In genomic region chr2:168912466-168913170, GRCh38 we compare ENCODE assay signal across 10 cellular contexts. TPM values are rescaled to one million over a fixed set of nuclear protein-coding genes. Genes with fewer than 3 reads are reported as not detected.
DNase-seq lines count a peak whose midpoint lies in the region; ATAC-seq, FAIRE-seq and TF ChIP-seq lines count a peak whose summit lies in the region.
"Had no signal": no experiment of that assay in that cellular context is flagged by ENCODE, and none has a peak within 500 bp of the region (broad histone marks: within the 10 kb centered on the region; RNA-seq: fewer than 3 reads in every experiment).

No MANE protein-coding gene starts in this region.

- no peaks in the 10 kb centered on the region for H3K27me3 ChIP-seq in right atrium auricular region
- H3K27me3 ChIP-seq in astrocyte (ENCODE audit: insufficient read depth, low read length), result peaks cover 5% of the 10 kb centered on the region
- peaks cover 21% of the 10 kb centered on the region for H3K27me3 ChIP-seq in keratinocyte (ENCODE audit: control insufficient read depth, extremely low read depth, insufficient read depth, low read length)
- no peaks in the 10 kb centered on the region for H3K27me3 ChIP-seq in thoracic aorta (replicated peaks; ENCODE audit: insufficient read depth)
- no peaks in the 10 kb centered on the region for H3K27me3 ChIP-seq in tibial artery

- H3K9me3 ChIP-seq in right atrium auricular region (peaks cover 0 to 5% of the 10 kb centered on the region in 2 donors), astrocyte (ENCODE audit: insufficient read depth, low read depth, low read length) (no peaks in the 10 kb centered on the region), keratinocyte (ENCODE audit: control insufficient read depth, low read depth, low read length) (no peaks in the 10 kb centered on the region), thoracic aorta (no peaks in the 10 kb centered on the region), tibial artery (peaks cover 0 to 5% (median 0%) of the 10 kb centered on the region in 3 donors)

- dilution Hi-C loops in keratinocyte (cut with MboI; ENCODE audit: extremely low pct_ligation_motif_present, low sequenced_read_pairs), result no loop called here

- H3K9me1 ChIP-seq in keratinocyte (ENCODE audit: control insufficient read depth, extremely low read depth, insufficient read depth, low read length), result no peaks in the 10 kb centered on the region

- H3K36me3 ChIP-seq in right atrium auricular region (no peaks in the 10 kb centered on the region), astrocyte (ENCODE audit: insufficient read depth, low read length) (no peaks in the 10 kb centered on the region), keratinocyte (ENCODE audit: control insufficient read depth in 2 of 2, extremely low read depth in 1 of 2, insufficient read depth in 2 of 2, low read length in 2 of 2) (no peaks in the 10 kb centered on the region), thoracic aorta (no peaks in the 10 kb centered on the region), tibial artery (no peaks in the 10 kb centered on the region)

- FAIRE-seq in astrocyte (lab: Jason Lieb, UNC) (no peak), keratinocyte (lab: Jason Lieb, UNC) (no peak)

- H3K27ac ChIP-seq in right atrium auricular region, result no peak overlapping the region
- H3K27ac ChIP-seq in astrocyte (ENCODE audit: low read depth, low read length), result no peak overlapping the region
- H3K27ac ChIP-seq in keratinocyte (ENCODE audit: control insufficient read depth, insufficient read depth, low read length), result no peak overlapping the region
- H3K27ac ChIP-seq in thoracic aorta, result no peak overlapping the region
- no peak overlapping the region for H3K27ac ChIP-seq in tibial artery

- peak; percentile 67 for DNase-seq in Right ventricle myocardium inferior (ENCODE audit: missing footprints)
- no peak for DNase-seq in right atrium auricular region (ENCODE audit: low spot score)
- DNase-seq in astrocyte (ENCODE audit: low read depth), result peak; percentile 23
- DNase-seq in keratinocyte (ENCODE audit: low read depth, low spot score), result no peak
- no peak for DNase-seq in thoracic aorta (ENCODE audit: low spot score)
- DNase-seq in tibial artery, result no peak
- no peak for DNase-seq in D341Med (ENCODE audit: low spot score)

- no peaks in the 10 kb centered on the region for H3K4me1 ChIP-seq in right atrium auricular region
- no peaks in the 10 kb centered on the region for H3K4me1 ChIP-seq in astrocyte (ENCODE audit: insufficient read depth, low read length)
- no peaks in the 10 kb centered on the region for H3K4me1 ChIP-seq in keratinocyte (ENCODE audit: control insufficient read depth, extremely low read depth, insufficient read depth, low read length)
- peaks cover 0 to 5% of the 10 kb centered on the region in 2 donors for H3K4me1 ChIP-seq in thoracic aorta (ENCODE audit: control insufficient read depth in 1 of 2, low read depth in 2 of 2)
- peaks cover 0 to 3% (median 0%) of the 10 kb centered on the region in 4 donors for H3K4me1 ChIP-seq in tibial artery

- H3K9me3 Mint-ChIP-seq in astrocyte (ENCODE audit: unreplicated experiment), result peaks cover 5% of the 10 kb centered on the region
- H3K9me3 Mint-ChIP-seq in stimulated activated memory B cell treated with anti-CD40 and anti-IgM and Interleukin-4, amounts not matched to agents 10 μg/mL and 1 μg/mL and 100 μg/mL, for 72 hours, result no peaks in the 10 kb centered on the region
- H3K9me3 Mint-ChIP-seq: T-helper 1 cell treated with Interleukin-12 subunit alpha and Interleukin-12 subunit beta and Interleukin-4 antibody, amounts not matched to agents 30 μg/mL and 1 μg/mL, for 36 hours had no signal

- H3K9ac ChIP-seq in astrocyte (ENCODE audit: low read length) (peak overlapping the region; percentile 19), keratinocyte (ENCODE audit: control insufficient read depth, extremely low read depth, insufficient read depth, low read length) (no peak overlapping the region)

- H3K27me3 Mint-ChIP-seq in astrocyte (ENCODE audit: low read depth, unreplicated experiment), result peaks cover 11% of the 10 kb centered on the region
- H3K27me3 Mint-ChIP-seq in stimulated activated memory B cell treated with anti-CD40 and anti-IgM and Interleukin-4, amounts not matched to agents 10 μg/mL and 1 μg/mL and 100 μg/mL, for 72 hours, result peaks cover 25% of the 10 kb centered on the region

- TF ChIP-seq CTCF in right atrium auricular region (IDR thresholded peaks at IDR 0.05) (no peak), astrocyte (IDR thresholded peaks at IDR 0.05; ENCODE audit: insufficient read depth, low read depth, low read length) (no peak), keratinocyte (optimal IDR thresholded peaks at IDR 0.05 in 1 of 3, IDR thresholded peaks at IDR 0.05 in 1 of 3, conservative IDR thresholded peaks at IDR 0.05 in 1 of 3; ENCODE audit: extremely low read depth in 1 of 3, insufficient read depth in 2 of 3, low read length in 3 of 3) (no peak), thoracic aorta (IDR thresholded peaks at IDR 0.05) (no peak), tibial artery (IDR thresholded peaks at IDR 0.05) (no peak)

- H4K20me1 ChIP-seq in astrocyte (ENCODE audit: insufficient read depth, low read length) (no peaks in the 10 kb centered on the region), keratinocyte (ENCODE audit: control insufficient read depth, extremely low read depth, insufficient read depth, low read length) (no peaks in the 10 kb centered on the region)

- intact Hi-C loops in Right ventricle myocardium inferior (cut with DNase I) (no loop called here), tibial artery (cut with DNase I; ENCODE audit: low total_unique reads) (no loop called here)

- no peaks in the 10 kb centered on the region for H3K36me3 Mint-ChIP-seq in astrocyte (ENCODE audit: low read depth, unreplicated experiment)
- H3K36me3 Mint-ChIP-seq in stimulated activated memory B cell treated with anti-CD40 and anti-IgM and Interleukin-4, amounts not matched to agents 10 μg/mL and 1 μg/mL and 100 μg/mL, for 72 hours, result no peaks in the 10 kb centered on the region

- H3K4me3 ChIP-seq in right atrium auricular region, result peak overlapping the region in 1 of 2 donors; percentile 2
- peak overlapping the region; percentile 60 for H3K4me3 ChIP-seq in astrocyte (ENCODE audit: insufficient read depth, low read depth, low read length)
- H3K4me3 ChIP-seq in keratinocyte (ENCODE audit: control insufficient read depth in 2 of 3, extremely low read depth in 1 of 3, insufficient read depth in 2 of 3, low read depth in 1 of 3, low read length in 3 of 3), result peak overlapping the region in 2 of 3 experiments; percentile 45 to 48
- peak overlapping the region; percentile 45 for H3K4me3 ChIP-seq in thoracic aorta
- H3K4me3 ChIP-seq in tibial artery, result no peak overlapping the region

- H2AFZ ChIP-seq in astrocyte (ENCODE audit: low read depth, low read length) (peak overlapping the region; percentile 88), keratinocyte (ENCODE audit: control insufficient read depth, low read length) (peak overlapping the region; percentile 45)

- H3K4me2 ChIP-seq in astrocyte (ENCODE audit: low read length) (peak overlapping the region; percentile 92), keratinocyte (ENCODE audit: control insufficient read depth, extremely low read depth, insufficient read depth, low read depth, low read length) (peak overlapping the region; percentile 80)

- ATAC-seq in Right ventricle myocardium inferior (peak; percentile 69), thoracic aorta (ENCODE audit: insufficient number of reproducible peaks, low FRiP score, low read depth) (no peak)
- no peak for ATAC-seq in stimulated activated memory B cell treated with anti-CD40 and anti-IgM and Interleukin-4, amounts not matched to agents 10 μg/mL and 1 μg/mL and 100 μg/mL, for 72 hours

- H3K79me2 ChIP-seq in astrocyte (ENCODE audit: insufficient read depth, low read length), result no peaks in the 10 kb centered on the region
- H3K79me2 ChIP-seq in keratinocyte (ENCODE audit: control insufficient read depth, insufficient read depth, low read length), result no peaks in the 10 kb centered on the region

- H3K4me3 Mint-ChIP-seq in astrocyte (ENCODE audit: unreplicated experiment), result no peak overlapping the region
- H3K4me3 Mint-ChIP-seq in stimulated activated memory B cell treated with anti-CD40 and anti-IgM and Interleukin-4, amounts not matched to agents 10 μg/mL and 1 μg/mL and 100 μg/mL, for 72 hours, result no peak overlapping the region
- H3K4me3 Mint-ChIP-seq: T-helper 1 cell treated with Interleukin-12 subunit alpha and Interleukin-12 subunit beta and Interleukin-4 antibody, amounts not matched to agents 30 μg/mL and 1 μg/mL, for 36 hours had no signal

- H3K4me1 Mint-ChIP-seq in astrocyte (ENCODE audit: low read depth, unreplicated experiment), result no peaks in the 10 kb centered on the region
- H3K4me1 Mint-ChIP-seq in stimulated activated memory B cell treated with anti-CD40 and anti-IgM and Interleukin-4, amounts not matched to agents 10 μg/mL and 1 μg/mL and 100 μg/mL, for 72 hours, result peaks cover 5% of the 10 kb centered on the region

- no peak overlapping the region for H3K27ac Mint-ChIP-seq in astrocyte (ENCODE audit: unreplicated experiment)
- H3K27ac Mint-ChIP-seq in stimulated activated memory B cell treated with anti-CD40 and anti-IgM and Interleukin-4, amounts not matched to agents 10 μg/mL and 1 μg/mL and 100 μg/mL, for 72 hours, result no peak overlapping the region
- H3K27ac Mint-ChIP-seq: T-helper 1 cell treated with Interleukin-12 subunit alpha and Interleukin-12 subunit beta and Interleukin-4 antibody, amounts not matched to agents 30 μg/mL and 1 μg/mL, for 36 hours had no signal

RNA-seq across cellular contexts. Expression of gene G6PC2, which starts 11.5 kb away (rescaled TPM):
- total RNA-seq in Right ventricle myocardium inferior (not detected), right atrium auricular region (not detected), astrocyte (not detected in 2 replicates), thoracic aorta (not detected)
- polyA plus RNA-seq in keratinocyte, result not detected in 3 replicates
- not detected for polyA plus RNA-seq in keratinocyte (2011; ENCODE audit: low read depth)
- polyA plus RNA-seq in keratinocyte (2011; cell fraction: cytosol; rRNA removed), result not detected in 2 replicates
- not detected in 2 replicates for polyA plus RNA-seq in keratinocyte (2011; cell fraction: nucleus; rRNA removed)
- polyA plus RNA-seq in keratinocyte (2012; ENCODE audit: low replicate concordance), result not detected in 2 replicates
- polyA minus RNA-seq in keratinocyte, result not detected in 3 replicates
- not detected for polyA minus RNA-seq in keratinocyte (2011; cell fraction: cytosol; rRNA and poly(A)+ RNA removed)
- not detected in 2 replicates for polyA minus RNA-seq in keratinocyte (2011; cell fraction: nucleus; rRNA and poly(A)+ RNA removed)
- polyA plus RNA-seq: neural cell had no signal

RNA-seq across cellular contexts. Expression of gene SPC25, which starts 22.4 kb away (rescaled TPM):
- total RNA-seq in Right ventricle myocardium inferior, result 0.60 TPM
- 1 to 10 TPM in 1 of 2 donors, not detected in 1; 1.9 TPM for total RNA-seq in right atrium auricular region
- 0.60 and 1.6 TPM in 2 replicates for total RNA-seq in astrocyte
- polyA plus RNA-seq in keratinocyte, result 1.0 to 7.1 TPM (median 4.9 TPM) in 3 replicates
- polyA plus RNA-seq in keratinocyte (2011; ENCODE audit: low read depth), result not detected
- polyA plus RNA-seq in keratinocyte (2011; cell fraction: cytosol; rRNA removed), result 0.87 and 1.5 TPM in 2 replicates
- polyA plus RNA-seq in keratinocyte (2011; cell fraction: nucleus; rRNA removed), result 0.36 and 0.51 TPM in 2 replicates
- polyA plus RNA-seq in keratinocyte (2012; ENCODE audit: low replicate concordance), result 0.11 and 5.5 TPM in 2 replicates
- 0.13 to 2.1 TPM (median 1.7 TPM) in 3 replicates for polyA minus RNA-seq in keratinocyte
- 3.1 TPM for polyA minus RNA-seq in keratinocyte (2011; cell fraction: cytosol; rRNA and poly(A)+ RNA removed)
- 0.42 and 0.78 TPM in 2 replicates for polyA minus RNA-seq in keratinocyte (2011; cell fraction: nucleus; rRNA and poly(A)+ RNA removed)
- total RNA-seq in thoracic aorta, result 1 to 10 TPM in 1 of 2 donors, not detected in 1; 1.1 TPM

Comparison
In these comparisons a context has a peak if more than half of its experiments do, and no peak if none do; other contexts are left out.
1. DNase-seq: peak in Right ventricle myocardium inferior (single experiment) and astrocyte (single experiment); none in right atrium auricular region (single experiment), keratinocyte (single experiment), thoracic aorta (single experiment), tibial artery (0 of 2) and D341Med (single experiment).
2. H3K4me3 ChIP-seq: peak in astrocyte (single experiment), keratinocyte (2 of 3) and thoracic aorta (single experiment); none in tibial artery (0 of 2).